In genomic region chr22:48927591-48927990, GRCh38 we compare ENCODE assay signal across 24 cellular contexts.
"Had no signal": no experiment of that assay in that cellular context is flagged by ENCODE, and none has a peak within 500 bp of the region (broad histone marks: within the 10 kb centered on the region; RNA-seq: fewer than 3 reads in every experiment).

No MANE protein-coding gene starts in this region.

- H3K9me3 ChIP-seq: esophagus squamous epithelium, mucosa of descending colon, neutrophil, prostate gland, sigmoid colon, stomach, thyroid gland, vagina had no signal

- H3K4me3 ChIP-seq: coronary artery, esophagus squamous epithelium, lung, mucosa of descending colon, prostate gland, sigmoid colon, stomach, thyroid gland, vagina had no signal

- H3K27ac ChIP-seq: coronary artery, esophagus squamous epithelium, neutrophil, prostate gland, sigmoid colon, stomach, thyroid gland, vagina had no signal

- H3K27ac Mint-ChIP-seq: immature natural killer cell; memory B cell; naive B cell; natural killer cell treated with Interleukin-12 subunit alpha and Interleukin-12 subunit beta and Interleukin-15 and Interleukin-18, amount 100 ng/mL, for 72 hours; stimulated activated effector memory CD8-positive, alpha-beta T cell treated with anti-CD3 and anti-CD28 coated beads, Interleukin-12 subunit alpha, Interleukin-12 subunit beta, amount 100 ng/mL, for 72 hours had no signal

- H3K36me3 ChIP-seq: esophagus squamous epithelium, neutrophil, prostate gland, sigmoid colon, stomach, thyroid gland, vagina had no signal

- H3K9me3 Mint-ChIP-seq: immature natural killer cell; natural killer cell treated with Interleukin-12 subunit alpha and Interleukin-12 subunit beta and Interleukin-15 and Interleukin-18, amount 100 ng/mL, for 72 hours; stimulated activated effector memory CD8-positive, alpha-beta T cell treated with anti-CD3 and anti-CD28 coated beads, Interleukin-12 subunit alpha, Interleukin-12 subunit beta, amount 100 ng/mL, for 72 hours had no signal

- H3K4me3 Mint-ChIP-seq: immature natural killer cell; memory B cell; naive B cell; natural killer cell treated with Interleukin-12 subunit alpha and Interleukin-12 subunit beta and Interleukin-15 and Interleukin-18, amount 100 ng/mL, for 72 hours; neural crest cell; stimulated activated effector memory CD8-positive, alpha-beta T cell treated with anti-CD3 and anti-CD28 coated beads, Interleukin-12 subunit alpha, Interleukin-12 subunit beta, amount 100 ng/mL, for 72 hours had no signal

- ATAC-seq: mucosa of descending colon; natural killer cell treated with Interleukin-12 subunit alpha and Interleukin-12 subunit beta and Interleukin-15 and Interleukin-18, amount 100 ng/mL, for 72 hours; right cardiac atrium; stimulated activated effector memory CD8-positive, alpha-beta T cell treated with anti-CD3 and anti-CD28 coated beads, Interleukin-12 subunit alpha, Interleukin-12 subunit beta, amount 100 ng/mL, for 72 hours had no signal

- H3K4me1 ChIP-seq: esophagus squamous epithelium, prostate gland, sigmoid colon, stomach, thyroid gland, vagina had no signal

- H3K4me1 Mint-ChIP-seq: immature natural killer cell; memory B cell; naive B cell; stimulated activated effector memory CD8-positive, alpha-beta T cell treated with anti-CD3 and anti-CD28 coated beads, Interleukin-12 subunit alpha, Interleukin-12 subunit beta, amount 100 ng/mL, for 72 hours had no signal

- H3K36me3 Mint-ChIP-seq: immature natural killer cell; memory B cell; naive B cell; natural killer cell treated with Interleukin-12 subunit alpha and Interleukin-12 subunit beta and Interleukin-15 and Interleukin-18, amount 100 ng/mL, for 72 hours; stimulated activated effector memory CD8-positive, alpha-beta T cell treated with anti-CD3 and anti-CD28 coated beads, Interleukin-12 subunit alpha, Interleukin-12 subunit beta, amount 100 ng/mL, for 72 hours had no signal

- H3K27me3 ChIP-seq: neutrophil, thyroid gland, vagina had no signal

- DNase-seq: dermis blood vessel endothelial cell; effector memory CD4-positive, alpha-beta T cell; esophagus squamous epithelium; hypothalamus; immature natural killer cell; mucosa of descending colon; naive B cell; right cardiac atrium; sigmoid colon; stimulated activated CD4-positive, alpha-beta T cell treated with anti-CD3 and anti-CD28 coated beads, Interleukin-2, amount 100 ng/mL, for 24 hours; stimulated activated CD4-positive, alpha-beta T cell treated with anti-CD3 and anti-CD28 coated beads, Interleukin-4, amount 100 ng/mL, for 24 hours; stimulated activated naive CD4-positive, alpha-beta T cell treated with Interleukin-2 at 50 U/mL for 16 hours; stomach; thyroid gland; trophoblast cell had no signal
